In genomic region chr16:4370151-4370550, GRCh38 we compare ENCODE assay signal across 12 cellular contexts. TPM values are rescaled to one million over a fixed set of nuclear protein-coding genes. Genes with fewer than 3 reads are reported as not detected.
DNase-seq lines count a peak whose midpoint lies in the region; ATAC-seq and TF ChIP-seq lines count a peak whose summit lies in the region.
"Had no signal": no experiment of that assay in that cellular context is flagged by ENCODE, and none has a peak within 500 bp of the region (broad histone marks: within the 10 kb centered on the region; RNA-seq: fewer than 3 reads in every experiment).

No MANE protein-coding gene starts in this region.

- peak overlapping the region in 2 of 3 donors; percentile 9 to 15 for H3K27ac Mint-ChIP-seq in CD4-positive, CD25-positive, alpha-beta regulatory T cell
- H3K27ac Mint-ChIP-seq in stimulated activated effector memory CD8-positive, alpha-beta T cell treated with anti-CD3 and anti-CD28 coated beads, Interleukin-12 subunit alpha, Interleukin-12 subunit beta, amount 100 ng/mL, for 72 hours: peak overlapping the region; percentile 34
- H3K27ac Mint-ChIP-seq: activated naive CD4-positive, alpha-beta T cell treated with anti-CD3 and anti-CD28 coated beads, Interleukin-2, amount 10 ng/mL, durations not matched to agents 7 days and 5 days had no signal

- no peaks in the 10 kb centered on the region for H3K27me3 ChIP-seq in CD4-positive, CD25-positive, alpha-beta regulatory T cell (ENCODE audit: control insufficient read depth, insufficient read depth, low read length)
- H3K27me3 ChIP-seq in ascending aorta: no peaks in the 10 kb centered on the region
- no peaks in the 10 kb centered on the region for H3K27me3 ChIP-seq in lower lobe of right lung (ENCODE audit: low read depth)

- peaks cover 35% of the 10 kb centered on the region for H3K4me1 ChIP-seq in CD4-positive, CD25-positive, alpha-beta regulatory T cell (ENCODE audit: control insufficient read depth, insufficient read depth, low read length, poor library complexity, severe bottlenecking)
- H3K4me1 ChIP-seq in ascending aorta (peaks cover 21 to 50% of the 10 kb centered on the region in 2 donors), lower lobe of right lung (peaks cover 59% of the 10 kb centered on the region)

- H3K9me3 ChIP-seq in CD4-positive, CD25-positive, alpha-beta regulatory T cell (ENCODE audit: control insufficient read depth in 2 of 2, low read length in 2 of 2): no peaks in the 10 kb centered on the region
- H3K9me3 ChIP-seq in ascending aorta: no peaks in the 10 kb centered on the region
- H3K9me3 ChIP-seq in lower lobe of right lung: no peaks in the 10 kb centered on the region

- H3K36me3 ChIP-seq in CD4-positive, CD25-positive, alpha-beta regulatory T cell (ENCODE audit: control insufficient read depth, insufficient read depth, low read length): peaks cover 14% of the 10 kb centered on the region
- no peaks in the 10 kb centered on the region for H3K36me3 ChIP-seq in ascending aorta
- peaks cover 5% of the 10 kb centered on the region for H3K36me3 ChIP-seq in lower lobe of right lung

- intact Hi-C loops in ascending aorta (cut with DNase I): no loop called here
- intact Hi-C loops in lower lobe of right lung (cut with DNase I): no loop called here

- no peaks in the 10 kb centered on the region for H3K9me3 Mint-ChIP-seq in CD4-positive, CD25-positive, alpha-beta regulatory T cell
- no peaks in the 10 kb centered on the region for H3K9me3 Mint-ChIP-seq in stimulated activated effector memory CD8-positive, alpha-beta T cell treated with anti-CD3 and anti-CD28 coated beads, Interleukin-12 subunit alpha, Interleukin-12 subunit beta, amount 100 ng/mL, for 72 hours
- H3K9me3 Mint-ChIP-seq: activated naive CD4-positive, alpha-beta T cell treated with anti-CD3 and anti-CD28 coated beads, Interleukin-2, amount 10 ng/mL, durations not matched to agents 7 days and 5 days had no signal

- no peak for ATAC-seq in CD4-positive, CD25-positive, alpha-beta regulatory T cell (ENCODE audit: low read depth in 2 of 2)
- ATAC-seq in lower lobe of right lung: no peak
- no peak for ATAC-seq in stimulated activated effector memory CD8-positive, alpha-beta T cell treated with anti-CD3 and anti-CD28 coated beads, Interleukin-12 subunit alpha, Interleukin-12 subunit beta, amount 100 ng/mL, for 72 hours
- no peak for ATAC-seq in GM18909 (IDR thresholded peaks at IDR 0.05; ENCODE audit: poor library complexity, unreplicated experiment)
- ATAC-seq: Panc1 had no signal

- DNase-seq in CD4-positive, CD25-positive, alpha-beta regulatory T cell: no peak
- DNase-seq in ascending aorta (ENCODE audit: low spot score in 2 of 2) (no peak), lower lobe of right lung (no peak), cerebellar cortex (ENCODE audit: low spot score) (no peak), T-helper 1 cell (no peak)
- DNase-seq in stimulated activated effector memory CD8-positive, alpha-beta T cell treated with anti-CD3 and anti-CD28 coated beads, Interleukin-12 subunit alpha, Interleukin-12 subunit beta, amount 100 ng/mL, for 72 hours (ENCODE audit: low spot score in 2 of 2): no peak
- no peak for DNase-seq in activated T-cell treated with anti-CD3 and anti-CD28 coated beads, Interleukin-2, amount 50 U/mL, for 1 hour
- DNase-seq: activated naive CD4-positive, alpha-beta T cell treated with anti-CD3 and anti-CD28 coated beads, Interleukin-2, amount 10 ng/mL, durations not matched to agents 7 days and 5 days; DND-41; NCI-H1436 had no signal

- TF ChIP-seq CTCF in ascending aorta (IDR thresholded peaks at IDR 0.05) (no peak), lower lobe of right lung (IDR thresholded peaks at IDR 0.05) (no peak)

- peak overlapping the region in 3 of 4 donors; percentile 41 to 63 (median 61) for H3K4me3 Mint-ChIP-seq in CD4-positive, CD25-positive, alpha-beta regulatory T cell
- no peak overlapping the region for H3K4me3 Mint-ChIP-seq in stimulated activated effector memory CD8-positive, alpha-beta T cell treated with anti-CD3 and anti-CD28 coated beads, Interleukin-12 subunit alpha, Interleukin-12 subunit beta, amount 100 ng/mL, for 72 hours
- H3K4me3 Mint-ChIP-seq: activated naive CD4-positive, alpha-beta T cell treated with anti-CD3 and anti-CD28 coated beads, Interleukin-2, amount 10 ng/mL, durations not matched to agents 7 days and 5 days had no signal

- H3K27ac ChIP-seq in CD4-positive, CD25-positive, alpha-beta regulatory T cell (ENCODE audit: insufficient read depth, low read length, poor library complexity, severe bottlenecking): no peak overlapping the region
- peak overlapping the region; percentile 94 to 99 for H3K27ac ChIP-seq in ascending aorta
- peak overlapping the region; percentile 77 for H3K27ac ChIP-seq in lower lobe of right lung

- H3K4me1 Mint-ChIP-seq in CD4-positive, CD25-positive, alpha-beta regulatory T cell: peaks cover 0 to 37% (median 8%) of the 10 kb centered on the region in 4 donors
- H3K4me1 Mint-ChIP-seq in stimulated activated effector memory CD8-positive, alpha-beta T cell treated with anti-CD3 and anti-CD28 coated beads, Interleukin-12 subunit alpha, Interleukin-12 subunit beta, amount 100 ng/mL, for 72 hours: peaks cover 36% of the 10 kb centered on the region

- H3K4me3 ChIP-seq in CD4-positive, CD25-positive, alpha-beta regulatory T cell (ENCODE audit: low read depth, low read length): no peak overlapping the region
- peak overlapping the region in 1 of 2 donors; percentile 37 for H3K4me3 ChIP-seq in ascending aorta
- no peak overlapping the region for H3K4me3 ChIP-seq in lower lobe of right lung

- H3K27me3 Mint-ChIP-seq in CD4-positive, CD25-positive, alpha-beta regulatory T cell: no peaks in the 10 kb centered on the region
- H3K27me3 Mint-ChIP-seq: activated naive CD4-positive, alpha-beta T cell treated with anti-CD3 and anti-CD28 coated beads, Interleukin-2, amount 10 ng/mL, durations not matched to agents 7 days and 5 days had no signal

- H3K36me3 Mint-ChIP-seq in CD4-positive, CD25-positive, alpha-beta regulatory T cell: peaks cover 4% of the 10 kb centered on the region
- peaks cover 28% of the 10 kb centered on the region for H3K36me3 Mint-ChIP-seq in stimulated activated effector memory CD8-positive, alpha-beta T cell treated with anti-CD3 and anti-CD28 coated beads, Interleukin-12 subunit alpha, Interleukin-12 subunit beta, amount 100 ng/mL, for 72 hours

RNA-seq across cellular contexts. Expression of gene VASN, which starts 1.5 kb away (rescaled TPM):
- 0.57 TPM for total RNA-seq in CD4-positive, CD25-positive, alpha-beta regulatory T cell
- polyA plus RNA-seq in CD4-positive, CD25-positive, alpha-beta regulatory T cell: under 1 TPM in 1 of 4 donors, not detected in 3; 0.14 TPM
- total RNA-seq in ascending aorta (218 TPM), lower lobe of right lung (17.4 TPM)

RNA-seq across cellular contexts. Expression of gene PAM16, which starts 19.0 kb away (rescaled TPM):
- total RNA-seq in CD4-positive, CD25-positive, alpha-beta regulatory T cell: 39.6 TPM
- polyA plus RNA-seq in CD4-positive, CD25-positive, alpha-beta regulatory T cell: 10 to 100 TPM; 26.2 to 44.9 (median 40.1) TPM
- total RNA-seq in ascending aorta (26.6 TPM), lower lobe of right lung (40.0 TPM)

RNA-seq across cellular contexts. Expression of gene CORO7, which starts 46.2 kb away (rescaled TPM):
- 718 TPM for total RNA-seq in CD4-positive, CD25-positive, alpha-beta regulatory T cell
- 10 to 100 TPM; 52.5 to 69.3 (median 59.4) TPM for polyA plus RNA-seq in CD4-positive, CD25-positive, alpha-beta regulatory T cell
- 41.9 TPM for total RNA-seq in ascending aorta
- total RNA-seq in lower lobe of right lung: 58.5 TPM

RNA-seq across cellular contexts. Expression of gene GLIS2, which starts 54.3 kb away (rescaled TPM):
- total RNA-seq in CD4-positive, CD25-positive, alpha-beta regulatory T cell: not detected
- under 1 TPM in 1 of 4 donors, not detected in 3; 0.03 TPM for polyA plus RNA-seq in CD4-positive, CD25-positive, alpha-beta regulatory T cell
- total RNA-seq in ascending aorta: 16.8 TPM
- 21.5 TPM for total RNA-seq in lower lobe of right lung

RNA-seq across cellular contexts. Expression of gene DNAJA3, which starts 55.5 kb away (rescaled TPM):
- 27.0 TPM for total RNA-seq in CD4-positive, CD25-positive, alpha-beta regulatory T cell
- polyA plus RNA-seq in CD4-positive, CD25-positive, alpha-beta regulatory T cell: 10 to 100 TPM; 27.5 to 49.7 (median 41.8) TPM
- total RNA-seq in ascending aorta: 40.7 TPM
- total RNA-seq in lower lobe of right lung: 34.6 TPM

Comparison
In these comparisons a context has a peak if more than half of its experiments do, and no peak if none do; other contexts are left out.
1. RNA of gene VASN, which starts 1.5 kb away (total RNA-seq): 218 TPM in ascending aorta (single experiment); 17.4 TPM in lower lobe of right lung (single experiment) and 0.57 TPM in CD4-positive, CD25-positive, alpha-beta regulatory T cell (single experiment); every median in the first group is over 10 times any median in the second.
2. RNA of gene CORO7, which starts 46.2 kb away (total RNA-seq): 718 TPM in CD4-positive, CD25-positive, alpha-beta regulatory T cell (single experiment); 58.5 TPM in lower lobe of right lung (single experiment) and 41.9 TPM in ascending aorta (single experiment); every median in the first group is over 10 times any median in the second.